9 cellular contexts compared by ENCODE assay signal in the genomic region with DNA sequence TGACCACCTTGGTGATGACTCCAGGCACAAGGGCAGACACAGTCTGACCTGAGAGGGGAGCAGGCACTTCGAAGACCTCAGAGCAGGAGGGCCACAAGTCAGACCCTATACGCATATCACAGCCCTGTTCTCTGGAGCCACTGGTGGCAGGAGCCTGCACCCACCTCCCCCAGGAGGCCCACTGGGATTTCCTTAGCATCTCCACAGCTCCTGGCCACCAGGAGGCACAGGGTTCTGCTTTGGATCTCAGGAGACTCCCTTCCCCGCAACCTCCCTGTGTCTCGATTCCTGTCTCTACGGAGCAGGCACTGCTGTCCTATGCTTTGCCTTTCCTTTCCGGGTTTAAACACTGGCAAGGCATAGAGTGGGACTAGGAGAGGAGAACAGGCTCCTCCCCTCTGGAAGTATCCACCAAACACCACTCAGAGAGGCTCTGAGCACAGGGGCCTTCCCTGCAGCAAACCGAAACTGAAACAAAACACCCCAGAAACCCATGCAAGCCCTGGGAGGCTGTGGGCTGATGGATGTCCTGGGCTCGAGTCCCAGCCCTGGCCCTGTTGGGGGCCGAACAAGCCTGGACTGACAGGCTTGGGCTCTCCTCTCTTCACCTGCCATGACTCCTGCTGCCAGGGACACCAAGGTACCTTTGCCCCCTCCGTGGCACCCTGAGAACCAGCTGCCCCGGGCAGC.
DNase-seq lines count a peak whose midpoint lies in the region; ATAC-seq and TF ChIP-seq lines count a peak whose summit lies in the region.
"Had no signal": no experiment of that assay in that cellular context is flagged by ENCODE, and none has a peak within 500 bp of the region (broad histone marks: within the 10 kb centered on the region; RNA-seq: fewer than 3 reads in every experiment).

No MANE protein-coding gene starts in this region.

- peak overlapping the region; percentile 92 for H3K27ac Mint-ChIP-seq in activated CD4-positive, alpha-beta T cell treated with anti-CD3 and anti-CD28 coated beads, Interleukin-2, amount 10 ng/mL, durations not matched to agents 7 days and 5 days
- peak overlapping the region; percentile 83 for H3K27ac Mint-ChIP-seq in dendritic cell treated with granulocyte-macrophage colony-stimulating factor and Interleukin-4, amounts not matched to agents 40 ng/mL and 50 ng/mL, for 4 days

- in situ Hi-C loops in HAP-1 (cut with MboI; ENCODE audit: low sequenced_read_pairs) = no loop called here

- H3K27ac ChIP-seq in DND-41 (ENCODE audit: low read length) (peak overlapping the region; percentile 83), lung (ENCODE audit: low read depth in 1 of 2, low read length in 1 of 2) (peak overlapping the region; percentile 88 to 91)

- peaks cover 23% of the 10 kb centered on the region for H3K4me1 ChIP-seq in DND-41 (ENCODE audit: insufficient read depth, low read length)
- peaks cover 0 to 13% of the 10 kb centered on the region in 2 donors for H3K4me1 ChIP-seq in lung (ENCODE audit: control insufficient read depth in 2 of 2, insufficient read depth in 2 of 2, low read length in 2 of 2)
- no peaks in the 10 kb centered on the region for H3K4me1 ChIP-seq in HAP-1

- 22 to 37% methylated on average over 11 of the region's 11 CpGs for WGBS in lung, 2 donors

- H3K9me3 Mint-ChIP-seq in activated CD4-positive, alpha-beta T cell treated with anti-CD3 and anti-CD28 coated beads, Interleukin-2, amount 10 ng/mL, durations not matched to agents 7 days and 5 days = peaks cover 13% of the 10 kb centered on the region
- H3K9me3 Mint-ChIP-seq in dendritic cell treated with granulocyte-macrophage colony-stimulating factor and Interleukin-4, amounts not matched to agents 40 ng/mL and 50 ng/mL, for 4 days = peaks cover 8% of the 10 kb centered on the region

- TF ChIP-seq CTCF in DND-41 (IDR thresholded peaks at IDR 0.05; ENCODE audit: borderline replicate concordance, extremely low read depth, low read length, poor library complexity, severe bottlenecking) (peak; percentile 20), lung (IDR thresholded peaks at IDR 0.05; ENCODE audit: control extremely low read depth, extremely low read depth) (no peak)

- peak overlapping the region; percentile 82 for H3K4me2 ChIP-seq in DND-41 (ENCODE audit: insufficient read depth, low read length)

- H3K79me2 ChIP-seq in DND-41 (ENCODE audit: insufficient read depth, low read length) = peaks cover 54% of the 10 kb centered on the region

- no peaks in the 10 kb centered on the region for H3K27me3 Mint-ChIP-seq in activated CD4-positive, alpha-beta T cell treated with anti-CD3 and anti-CD28 coated beads, Interleukin-2, amount 10 ng/mL, durations not matched to agents 7 days and 5 days
- H3K27me3 Mint-ChIP-seq in dendritic cell treated with granulocyte-macrophage colony-stimulating factor and Interleukin-4, amounts not matched to agents 40 ng/mL and 50 ng/mL, for 4 days = no peaks in the 10 kb centered on the region

- H3K4me1 Mint-ChIP-seq in activated CD4-positive, alpha-beta T cell treated with anti-CD3 and anti-CD28 coated beads, Interleukin-2, amount 10 ng/mL, durations not matched to agents 7 days and 5 days = peaks cover 17% of the 10 kb centered on the region
- H3K4me1 Mint-ChIP-seq in dendritic cell treated with granulocyte-macrophage colony-stimulating factor and Interleukin-4, amounts not matched to agents 40 ng/mL and 50 ng/mL, for 4 days (ENCODE audit: low read depth) = peaks cover 25% of the 10 kb centered on the region

- DNase-seq in DND-41 (peak; percentile 87), lung (ENCODE audit: low spot score) (peak; percentile 79), HAP-1 (ENCODE audit: low spot score in 2 of 2) (no peak)
- peak; percentile 64 for DNase-seq in Jurkat, Clone E6-1 (ENCODE audit: low read depth, low spot score)
- DNase-seq in activated CD4-positive, alpha-beta T cell treated with anti-CD3 and anti-CD28 coated beads, Interleukin-2, amount 10 ng/mL, durations not matched to agents 7 days and 5 days = peak; percentile 80
- DNase-seq in stimulated activated CD8-positive, alpha-beta memory T cell treated with anti-CD3 and anti-CD28 coated beads, Interleukin-12 subunit alpha, Interleukin-12 subunit beta, amount 100 ng/mL, for 4 hours (ENCODE audit: low read depth) = peak; percentile 28

- peak overlapping the region; percentile 89 for H3K4me3 Mint-ChIP-seq in activated CD4-positive, alpha-beta T cell treated with anti-CD3 and anti-CD28 coated beads, Interleukin-2, amount 10 ng/mL, durations not matched to agents 7 days and 5 days
- peak overlapping the region; percentile 88 for H3K4me3 Mint-ChIP-seq in dendritic cell treated with granulocyte-macrophage colony-stimulating factor and Interleukin-4, amounts not matched to agents 40 ng/mL and 50 ng/mL, for 4 days
- H3K4me3 Mint-ChIP-seq: neural crest cell had no signal

- no peaks in the 10 kb centered on the region for H3K9me3 ChIP-seq in DND-41 (ENCODE audit: insufficient read depth, low read length, severe bottlenecking)
- no peaks in the 10 kb centered on the region for H3K9me3 ChIP-seq in lung (ENCODE audit: control insufficient read depth in 2 of 2, insufficient read depth in 1 of 2, low read length in 1 of 2)
- H3K9me3 ChIP-seq in HAP-1 = no peaks in the 10 kb centered on the region

- intact Hi-C loops in dendritic cell treated with granulocyte-macrophage colony-stimulating factor and Interleukin-4, amounts not matched to agents 40 ng/mL and 50 ng/mL, for 4 days (cut with micrococcal nuclease) = no loop called here

- no peaks in the 10 kb centered on the region for H3K27me3 ChIP-seq in DND-41 (ENCODE audit: insufficient read depth, low read length, poor library complexity)
- H3K27me3 ChIP-seq in lung (ENCODE audit: control insufficient read depth, insufficient read depth) = no peaks in the 10 kb centered on the region
- H3K27me3 ChIP-seq in HAP-1 (ENCODE audit: low read depth) = no peaks in the 10 kb centered on the region

- CTCF ChIA-PET in activated CD4-positive, alpha-beta T cell treated with anti-CD3 and anti-CD28 coated beads, Interleukin-2, amount 10 ng/mL, durations not matched to agents 7 days and 5 days (lab: Charles Lee) = interaction anchor here (0.9 to 1.8 kb wide), 4 partner anchors 12 to 199 kb away, joined by 3 read pairs; no protein-coding TSS in a partner anchor

- H3K36me3 Mint-ChIP-seq in activated CD4-positive, alpha-beta T cell treated with anti-CD3 and anti-CD28 coated beads, Interleukin-2, amount 10 ng/mL, durations not matched to agents 7 days and 5 days (ENCODE audit: low read depth) = peaks cover 24% of the 10 kb centered on the region
- H3K36me3 Mint-ChIP-seq in dendritic cell treated with granulocyte-macrophage colony-stimulating factor and Interleukin-4, amounts not matched to agents 40 ng/mL and 50 ng/mL, for 4 days (ENCODE audit: low read depth) = peaks cover 16% of the 10 kb centered on the region

- H3K36me3 ChIP-seq in DND-41 (ENCODE audit: insufficient read depth, low read length) (peaks cover 21% of the 10 kb centered on the region), lung (ENCODE audit: control insufficient read depth in 2 of 2, insufficient read depth in 2 of 2, low read length in 2 of 2) (peaks cover 0 to 10% of the 10 kb centered on the region in 2 donors), HAP-1 (replicated peaks) (no peaks in the 10 kb centered on the region)

- peaks cover 2% of the 10 kb centered on the region; the same call in 1 of the 2 replicates for H4K20me1 ChIP-seq in DND-41 (ENCODE audit: insufficient read depth, low read length)

- POLR2A ChIA-PET in activated CD4-positive, alpha-beta T cell treated with anti-CD3 and anti-CD28 coated beads, Interleukin-2, amount 10 ng/mL, durations not matched to agents 7 days and 5 days (lab: Charles Lee) = no interaction called here

- H3K9ac ChIP-seq in DND-41 (ENCODE audit: low read depth, low read length) = peak overlapping the region; percentile 80

- H2AFZ ChIP-seq in DND-41 (ENCODE audit: low read depth, low read length) = peak overlapping the region; percentile 89

- ATAC-seq in DND-41 (ENCODE audit: insufficient read depth, low read depth) = peak; percentile 93
- ATAC-seq in GM21367 (IDR thresholded peaks at IDR 0.05; ENCODE audit: unreplicated experiment) = peak; percentile 86
- ATAC-seq in lung (ENCODE audit: insufficient read depth, low FRiP score) = peak; percentile 80

- H3K4me3 ChIP-seq in DND-41 (ENCODE audit: low read depth in 1 of 2, low read length in 2 of 2) (peak overlapping the region; percentile 79 to 89), lung (peak overlapping the region; percentile 80), HAP-1 (no peak overlapping the region)
- H3K4me3 ChIP-seq in Jurkat, Clone E6-1 (ENCODE audit: low read length) = peak overlapping the region; percentile 81

Comparison
In these comparisons a context has a peak if more than half of its experiments do, and no peak if none do; other contexts are left out.
1. DNase-seq: peak in DND-41 (single experiment), Jurkat, Clone E6-1 (single experiment), activated CD4-positive, alpha-beta T cell treated with anti-CD3 and anti-CD28 coated beads, Interleukin-2, amount 10 ng/mL, durations not matched to agents 7 days and 5 days (single experiment), lung (single experiment) and stimulated activated CD8-positive, alpha-beta memory T cell treated with anti-CD3 and anti-CD28 coated beads, Interleukin-12 subunit alpha, Interleukin-12 subunit beta, amount 100 ng/mL, for 4 hours (single experiment); none in HAP-1 (0 of 2).
2. Peak in every context shown above with its lines, with median percentiles within 50 percentile points of each other: ATAC-seq.